1 cellular context compared by ENCODE assay signal in the genomic region with DNA sequence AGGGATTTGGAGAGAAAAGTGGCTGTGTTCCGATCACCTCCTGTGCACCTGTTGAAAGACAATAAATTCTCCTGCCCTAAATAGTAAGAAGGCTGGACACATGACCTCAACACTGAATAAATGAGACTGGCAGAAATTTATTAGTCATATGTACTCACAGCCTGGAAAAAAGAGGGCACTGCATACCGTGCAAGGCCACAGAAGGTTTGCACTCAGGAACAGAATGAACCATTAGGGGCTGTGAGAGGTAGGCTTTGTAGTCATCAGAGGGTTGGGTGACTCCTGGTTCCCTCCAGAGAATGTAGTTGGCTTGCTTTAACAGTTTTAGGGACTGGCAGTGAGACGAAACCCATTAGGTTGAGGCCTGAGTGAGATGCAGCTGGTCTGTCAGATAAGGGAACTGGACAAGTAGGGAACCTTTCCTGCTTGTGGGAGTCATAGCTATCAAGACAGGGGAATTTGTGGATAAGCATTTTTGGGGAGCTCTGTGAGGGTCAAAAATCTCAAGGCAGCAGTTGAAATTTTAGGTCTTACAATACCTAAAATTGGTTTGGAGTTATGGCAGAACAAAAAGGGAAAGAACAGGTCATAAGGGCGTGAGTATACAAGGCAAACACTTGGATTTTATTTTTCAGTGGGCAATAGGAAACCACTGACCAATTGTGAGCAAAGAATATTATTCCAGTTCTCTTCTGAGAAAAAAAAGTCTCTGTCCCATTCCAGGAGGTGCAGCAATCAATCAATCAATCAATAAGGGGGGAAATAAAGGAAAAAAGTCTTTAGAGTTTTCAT.
TF ChIP-seq lines count a peak whose summit lies in the region.

No MANE protein-coding gene starts in this region.

TF ChIP-seq in K562, 482 proteins besides CTCF, POLR2A, EP300 and RAD21 (continued from another document and continues in another):
- TF ChIP-seq U2AF2 (optimal IDR thresholded peaks at IDR 0.05; ENCODE audit: low read depth, low read length) (no peak), YY1 (IDR thresholded peaks at IDR 0.05; ENCODE audit: borderline replicate concordance in 1 of 3, control insufficient read depth in 1 of 3, extremely low read depth in 1 of 3, insufficient read depth in 3 of 3, insufficient read length in 1 of 3, insufficient replicate concordance in 2 of 3, low read depth in 1 of 3, low read length in 2 of 3) (peak in 1 of 3 experiments; percentile 14), PCBP1 (IDR thresholded peaks at IDR 0.05; ENCODE audit: low read depth, low read length, poor library complexity, severe bottlenecking) (no peak), TSHZ1 (CRISPR knock-in tag; IDR thresholded peaks at IDR 0.05) (no peak), RERE (CRISPR knock-in tag; IDR thresholded peaks at IDR 0.05; ENCODE audit: borderline replicate concordance) (no peak), PRMT5 (CRISPR knock-in tag; IDR thresholded peaks at IDR 0.05) (no peak), ILK (tag; IDR thresholded peaks at IDR 0.05; ENCODE audit: borderline replicate concordance, low read depth) (no peak), ZNF695 (CRISPR knock-in tag; IDR thresholded peaks at IDR 0.05) (no peak), THRAP3 (IDR thresholded peaks at IDR 0.05; ENCODE audit: borderline replicate concordance) (no peak), DIDO1 (tag; IDR thresholded peaks at IDR 0.05; ENCODE audit: low read depth) (no peak), PATZ1 (CRISPR knock-in tag; IDR thresholded peaks at IDR 0.05; ENCODE audit: borderline replicate concordance) (no peak), KHSRP (IDR thresholded peaks at IDR 0.05) (no peak), FOXM1 (IDR thresholded peaks at IDR 0.05; ENCODE audit: low read depth) (peak; percentile 90), FOXM1 (CRISPR knock-in tag; IDR thresholded peaks at IDR 0.05; ENCODE audit: low read depth) (no peak; the same call in 1 of the 2 replicates), CLOCK (CRISPR knock-in tag; IDR thresholded peaks at IDR 0.05; ENCODE audit: borderline replicate concordance) (no peak), ZNF24 (IDR thresholded peaks at IDR 0.05) (no peak), GATAD2A (IDR thresholded peaks at IDR 0.05) (peak; percentile 96; the same call in 1 of the 2 replicates), RBM39 (optimal IDR thresholded peaks at IDR 0.05; ENCODE audit: low read depth, low read length) (no peak), MTA2 (IDR thresholded peaks at IDR 0.05; ENCODE audit: low read depth) (peak; percentile 96), ZNF140 (CRISPR knock-in tag; IDR thresholded peaks at IDR 0.05) (no peak), MCM7 (IDR thresholded peaks at IDR 0.05) (no peak), ARNT (IDR thresholded peaks at IDR 0.05) (peak in 1 of 2 experiments; percentile 76; a peak in 2 of 4 replicates), ZFPM2 (CRISPR knock-in tag; IDR thresholded peaks at IDR 0.05) (no peak), ZNF133 (CRISPR knock-in tag; IDR thresholded peaks at IDR 0.05) (no peak), TCFL5 (CRISPR knock-in tag; conservative IDR thresholded peaks at IDR 0.05) (no peak), ZNF780A (CRISPR knock-in tag; IDR thresholded peaks at IDR 0.05) (0 out of 2 replicates have a peak, but pooled peaks have one; percentile 53), SMC3 (conservative IDR thresholded peaks at IDR 0.05; ENCODE audit: insufficient read depth, low read depth, low read length) (0 out of 2 replicates have a peak, but pooled peaks have one; percentile 9), ZNF398 (CRISPR knock-in tag; IDR thresholded peaks at IDR 0.05) (no peak), TEAD4 (IDR thresholded peaks at IDR 0.05; ENCODE audit: low read length) (peak; percentile 98), TEAD4 (CRISPR knock-in tag; IDR thresholded peaks at IDR 0.05; ENCODE audit: borderline replicate concordance) (no peak), ZNF699 (CRISPR knock-in tag; IDR thresholded peaks at IDR 0.05; ENCODE audit: insufficient replicate concordance) (no peak), HDAC1 (IDR thresholded peaks at IDR 0.05) (peak in 1 of 2 experiments; percentile 91; a peak in 2 of 4 replicates), MTA1 (IDR thresholded peaks at IDR 0.05; ENCODE audit: borderline replicate concordance) (peak; percentile 78), NELFE (IDR thresholded peaks at IDR 0.05; ENCODE audit: insufficient read depth, insufficient read length) (no peak)
- TF ChIP-seq, protein P1, sequence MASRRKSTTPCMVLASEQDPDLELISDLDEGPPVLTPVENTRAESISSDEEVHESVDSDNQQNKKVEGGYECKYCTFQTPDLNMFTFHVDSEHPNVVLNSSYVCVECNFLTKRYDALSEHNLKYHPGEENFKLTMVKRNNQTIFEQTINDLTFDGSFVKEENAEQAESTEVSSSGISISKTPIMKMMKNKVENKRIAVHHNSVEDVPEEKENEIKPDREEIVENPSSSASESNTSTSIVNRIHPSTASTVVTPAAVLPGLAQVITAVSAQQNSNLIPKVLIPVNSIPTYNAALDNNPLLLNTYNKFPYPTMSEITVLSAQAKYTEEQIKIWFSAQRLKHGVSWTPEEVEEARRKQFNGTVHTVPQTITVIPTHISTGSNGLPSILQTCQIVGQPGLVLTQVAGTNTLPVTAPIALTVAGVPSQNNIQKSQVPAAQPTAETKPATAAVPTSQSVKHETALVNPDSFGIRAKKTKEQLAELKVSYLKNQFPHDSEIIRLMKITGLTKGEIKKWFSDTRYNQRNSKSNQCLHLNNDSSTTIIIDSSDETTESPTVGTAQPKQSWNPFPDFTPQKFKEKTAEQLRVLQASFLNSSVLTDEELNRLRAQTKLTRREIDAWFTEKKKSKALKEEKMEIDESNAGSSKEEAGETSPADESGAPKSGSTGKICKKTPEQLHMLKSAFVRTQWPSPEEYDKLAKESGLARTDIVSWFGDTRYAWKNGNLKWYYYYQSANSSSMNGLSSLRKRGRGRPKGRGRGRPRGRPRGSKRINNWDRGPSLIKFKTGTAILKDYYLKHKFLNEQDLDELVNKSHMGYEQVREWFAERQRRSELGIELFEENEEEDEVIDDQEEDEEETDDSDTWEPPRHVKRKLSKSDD (conservative IDR thresholded peaks at IDR 0.05; ENCODE audit: low read length): no peak
- TF ChIP-seq, protein P2, sequence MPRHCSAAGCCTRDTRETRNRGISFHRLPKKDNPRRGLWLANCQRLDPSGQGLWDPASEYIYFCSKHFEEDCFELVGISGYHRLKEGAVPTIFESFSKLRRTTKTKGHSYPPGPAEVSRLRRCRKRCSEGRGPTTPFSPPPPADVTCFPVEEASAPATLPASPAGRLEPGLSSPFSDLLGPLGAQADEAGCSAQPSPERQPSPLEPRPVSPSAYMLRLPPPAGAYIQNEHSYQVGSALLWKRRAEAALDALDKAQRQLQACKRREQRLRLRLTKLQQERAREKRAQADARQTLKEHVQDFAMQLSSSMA (CRISPR knock-in tag; IDR thresholded peaks at IDR 0.05): no peak
